Comparison of ENCODE assay signal across 10 cellular contexts in genomic region chr5:28450997-28451396, GRCh38.
"Had no signal": no experiment of that assay in that cellular context is flagged by ENCODE, and none has a peak within 500 bp of the region (broad histone marks: within the 10 kb centered on the region; RNA-seq: fewer than 3 reads in every experiment).

No MANE protein-coding gene starts in this region.

- H2AFZ ChIP-seq: GM23248 had no signal

- FAIRE-seq: HTR-8/SVneo, K562 had no signal

- H3K4me3 ChIP-seq: GM23248, HAP-1, K562 had no signal

- H3K9me3 ChIP-seq: HAP-1 had no signal

- H3K4me1 ChIP-seq: HAP-1 had no signal

- H3K9ac ChIP-seq: GM23248 had no signal

- H3K27ac ChIP-seq: GM23248 had no signal

- H3K36me3 ChIP-seq: HAP-1 had no signal

- ATAC-seq: HCT116, K562 had no signal

- DNase-seq: GM23248, GOT3, H7, HFFc6, IMR-90, KG1 had no signal
